ENCODE assay signal across 26 cellular contexts in genomic region chr11:103170865-103171264, GRCh38.
DNase-seq lines count a peak whose midpoint lies in the region; ATAC-seq, FAIRE-seq and TF ChIP-seq lines count a peak whose summit lies in the region.
"Had no signal": no experiment of that assay in that cellular context is flagged by ENCODE, and none has a peak within 500 bp of the region (broad histone marks: within the 10 kb centered on the region; RNA-seq: fewer than 3 reads in every experiment).

No MANE protein-coding gene starts in this region.

- H3K4me1 ChIP-seq in IMR-90 (ENCODE audit: control insufficient read depth, insufficient read depth, low read length) = no peaks in the 10 kb centered on the region
- H3K4me1 ChIP-seq in H1 (replicated peaks in 1 of 4; ENCODE audit: control insufficient read depth in 3 of 4, insufficient read depth in 4 of 4, low read length in 3 of 4) = no peaks in the 10 kb centered on the region
- H3K4me1 ChIP-seq: BE2C, right atrium auricular region, thyroid gland had no signal

- H3K27ac ChIP-seq in IMR-90 (ENCODE audit: insufficient read depth, low read length) (no peak overlapping the region), H1 (ENCODE audit: low read depth, low read length) (no peak overlapping the region)
- H3K27ac ChIP-seq: dorsolateral prefrontal cortex, KMS-11, right atrium auricular region, thyroid gland had no signal

- dilution Hi-C loops in IMR-90 (cut with HindIII; ENCODE audit: low sequenced_read_pairs, unreplicated experiment) = no loop called here

- H4K5ac ChIP-seq in IMR-90 (ENCODE audit: low read depth, low read length) (no peak overlapping the region), H1 (ENCODE audit: insufficient read length, low read depth, low read length) (no peak overlapping the region)

- H3K9me1 ChIP-seq in IMR-90 (ENCODE audit: insufficient read depth, low read length) = no peaks in the 10 kb centered on the region

- H3K79me1 ChIP-seq in IMR-90 (ENCODE audit: low read depth in 1 of 2, low read length in 2 of 2) (no peaks in the 10 kb centered on the region), H1 (ENCODE audit: low read depth, low read length) (no peaks in the 10 kb centered on the region)

- POLR2A ChIA-PET in IMR-90 (lab: Charles Lee; ENCODE audit: unreplicated experiment) (no interaction called here), H1 (lab: Charles Lee; ENCODE audit: partially characterized antibody) (no interaction called here)

- TF ChIP-seq RAD21 in IMR-90 (IDR thresholded peaks at IDR 0.05; ENCODE audit: low read length) (no peak), H1 (IDR thresholded peaks at IDR 0.05 in 1 of 2, conservative IDR thresholded peaks at IDR 0.05 in 1 of 2; ENCODE audit: low read depth in 2 of 2, low read length in 2 of 2) (no peak)

- H2AK5ac ChIP-seq in IMR-90 (ENCODE audit: low read depth, low read length) = no peak overlapping the region
- no peak overlapping the region for H2AK5ac ChIP-seq in H1 (ENCODE audit: low read depth, low read length)

- H3K4ac ChIP-seq in IMR-90 (ENCODE audit: low read depth, low read length) (no peak overlapping the region), H1 (replicated peaks; ENCODE audit: insufficient read length, low read depth, low read length) (no peak overlapping the region)

- CTCF ChIA-PET in IMR-90 (lab: Yijun Ruan, JAX) (no interaction called here), H1 (lab: Charles Lee; ENCODE audit: partially characterized antibody) (no interaction called here)

- intact Hi-C loops in IMR-90 (cut with micrococcal nuclease) (no loop called here), natural killer cell (cut with micrococcal nuclease) (no loop called here)
- intact Hi-C loops in activated T-helper 1 cell treated with anti-CD3 and anti-CD28 coated beads, Interleukin-12 subunit alpha, Interleukin-12 subunit beta, Interleukin-2, Interleukin-4 antibody, amounts not matched to agents 30 ng/mL and 10 ng/mL and 1 ng/mL, durations not matched to agents 14 hours and 24 hours and 36 hours (cut with micrococcal nuclease) = no loop called here

- H3K4me1 Mint-ChIP-seq in natural killer cell = no peaks in the 10 kb centered on the region
- no peaks in the 10 kb centered on the region for H3K4me1 Mint-ChIP-seq in activated T-helper 1 cell treated with anti-CD3 and anti-CD28 coated beads, Interleukin-12 subunit alpha, Interleukin-12 subunit beta, Interleukin-2, Interleukin-4 antibody, amounts not matched to agents 30 ng/mL and 10 ng/mL and 1 ng/mL, durations not matched to agents 14 hours and 24 hours and 36 hours (ENCODE audit: low read depth)
- H3K4me1 Mint-ChIP-seq: H9, memory B cell had no signal

- H4K91ac ChIP-seq in IMR-90 (ENCODE audit: insufficient read depth, low read depth, low read length) = no peak overlapping the region
- no peak overlapping the region for H4K91ac ChIP-seq in H1 (replicated peaks; ENCODE audit: insufficient read length, low read length)

- H3K4me3 ChIP-seq in IMR-90 (ENCODE audit: insufficient read depth, low read depth, low read length) (no peak overlapping the region), H1 (ENCODE audit: extremely low read depth in 1 of 4, insufficient read depth in 2 of 4, low read depth in 3 of 4, low read length in 4 of 4) (no peak overlapping the region)
- H3K4me3 ChIP-seq: dorsolateral prefrontal cortex, right atrium auricular region, thyroid gland had no signal

- H2BK20ac ChIP-seq in IMR-90 (ENCODE audit: low read depth, low read length) (no peak overlapping the region), H1 (ENCODE audit: low read length) (no peak overlapping the region)

- no peak for TF ChIP-seq EP300 in H1 (IDR thresholded peaks at IDR 0.05; ENCODE audit: borderline replicate concordance in 1 of 2, low read depth in 2 of 2, low read length in 2 of 2)

- H3K79me2 ChIP-seq in H1 (ENCODE audit: control insufficient read depth in 1 of 2, insufficient read depth in 2 of 2, low read length in 2 of 2) = no peaks in the 10 kb centered on the region

- H3K18ac ChIP-seq in IMR-90 (ENCODE audit: low read depth, low read length) = no peak overlapping the region
- H3K18ac ChIP-seq in H1 (ENCODE audit: extremely low read depth, low read length) = no peak overlapping the region

- H3K9ac ChIP-seq in IMR-90 (ENCODE audit: low read depth, low read length) = no peak overlapping the region
- no peak overlapping the region for H3K9ac ChIP-seq in H1 (replicated peaks in 1 of 4; ENCODE audit: extremely low read depth in 1 of 4, low read depth in 3 of 4, low read length in 3 of 4)
- H3K9ac ChIP-seq: KMS-11 had no signal

- WGBS in IMR-90 (ENCODE audit: extremely low coverage in 2 of 2, insufficient read length in 1 of 2), 2 experiments = 100% methylated on average over 2 of the region's 4 CpGs; no CpG with 5 or more reads in 1 of the 2 experiments
- 96 to 100% methylated on average over 2 to 4 of the region's 4 CpGs for WGBS in H1 (ENCODE audit: extremely low coverage in 1 of 2, insufficient coverage in 1 of 2, insufficient read length in 1 of 2, insufficient replicate concordance in 2 of 2, low coverage in 1 of 2, low lambda C conversion rate in 2 of 2, missing lambda C conversion rate in 1 of 2), 2 experiments

- no peak overlapping the region for H2BK5ac ChIP-seq in IMR-90 (ENCODE audit: low read depth, low read length, poor library complexity, severe bottlenecking)
- H2BK5ac ChIP-seq in H1 (ENCODE audit: low read depth, low read length) = no peak overlapping the region

- in situ Hi-C loops in IMR-90 (cut with MboI; ENCODE audit: low sequenced_read_pairs) = no loop called here

- H3K36me3 Mint-ChIP-seq in natural killer cell = no peaks in the 10 kb centered on the region
- no peaks in the 10 kb centered on the region for H3K36me3 Mint-ChIP-seq in activated T-helper 1 cell treated with anti-CD3 and anti-CD28 coated beads, Interleukin-12 subunit alpha, Interleukin-12 subunit beta, Interleukin-2, Interleukin-4 antibody, amounts not matched to agents 30 ng/mL and 10 ng/mL and 1 ng/mL, durations not matched to agents 14 hours and 24 hours and 36 hours (ENCODE audit: low read depth)

- FAIRE-seq in H1 (lab: Jason Lieb, UNC) = no peak

- no peak for TF ChIP-seq POLR2A in IMR-90 (IDR thresholded peaks at IDR 0.05; ENCODE audit: low read depth, low read length)
- TF ChIP-seq POLR2A in H1 (IDR thresholded peaks at IDR 0.05; ENCODE audit: control extremely low read depth in 1 of 2, low read depth in 2 of 2, low read length in 2 of 2) = no peak

- no peaks in the 10 kb centered on the region for H3K27me3 Mint-ChIP-seq in natural killer cell (ENCODE audit: low read depth in 2 of 2)
- H3K27me3 Mint-ChIP-seq in activated T-helper 1 cell treated with anti-CD3 and anti-CD28 coated beads, Interleukin-12 subunit alpha, Interleukin-12 subunit beta, Interleukin-2, Interleukin-4 antibody, amounts not matched to agents 30 ng/mL and 10 ng/mL and 1 ng/mL, durations not matched to agents 14 hours and 24 hours and 36 hours (ENCODE audit: insufficient read depth) = no peaks in the 10 kb centered on the region
- H3K27me3 Mint-ChIP-seq: activated T-cell treated with anti-CD3 and anti-CD28 coated beads, Interleukin-2, amount 50 U/mL, for 24 hours; memory B cell; stimulated activated naive CD8-positive, alpha-beta T cell treated with anti-CD3 and anti-CD28 coated beads, Interleukin-15, Interleukin-2, amounts not matched to agents 100 ng/mL and 50 ng/mL, for 24 hours had no signal

- no peaks in the 10 kb centered on the region for H4K20me1 ChIP-seq in IMR-90 (ENCODE audit: insufficient read depth, low read length)
- H4K20me1 ChIP-seq in H1 (replicated peaks in 1 of 2; ENCODE audit: control insufficient read depth in 1 of 2, insufficient read depth in 2 of 2, low read length in 2 of 2) = no peaks in the 10 kb centered on the region

- no peaks in the 10 kb centered on the region for H3K27me3 ChIP-seq in IMR-90 (ENCODE audit: control insufficient read depth, insufficient read depth, low read length)
- H3K27me3 ChIP-seq in H1 (replicated peaks in 1 of 4; ENCODE audit: control insufficient read depth in 3 of 4, extremely low read depth in 1 of 4, insufficient read depth in 3 of 4, low read length in 3 of 4) = no peaks in the 10 kb centered on the region
- H3K27me3 ChIP-seq: BE2C, dorsolateral prefrontal cortex, right atrium auricular region, thyroid gland had no signal

- H2BK15ac ChIP-seq in IMR-90 (ENCODE audit: low read depth, low read length) = no peak overlapping the region
- H2BK15ac ChIP-seq in H1 (ENCODE audit: low read length) = no peak overlapping the region

- BruUV-seq in IMR-90 (replicated peaks; lab: Mats Ljungman, UMichigan) = no TSS peak

- no peak overlapping the region for H2BK120ac ChIP-seq in IMR-90 (ENCODE audit: low read depth, low read length)
- H2BK120ac ChIP-seq in H1 (replicated peaks; ENCODE audit: low read depth, low read length) = no peak overlapping the region

- H3K9me3 ChIP-seq in IMR-90 (ENCODE audit: control insufficient read depth, insufficient read depth, low read length) = no peaks in the 10 kb centered on the region
- no peaks in the 10 kb centered on the region for H3K9me3 ChIP-seq in H1 (ENCODE audit: insufficient read depth in 2 of 2, low read depth in 1 of 2, low read length in 1 of 2)
- H3K9me3 ChIP-seq: BE2C, right atrium auricular region, thyroid gland had no signal

- DNase-seq in EH (ENCODE audit: low read depth) = peak; percentile 30
- peak; percentile 61 for DNase-seq in IMR-90
- no peak for DNase-seq in H1 (ENCODE audit: low read depth in 1 of 2, low spot score in 2 of 2)
- DNase-seq in non-pigmented ciliary epithelial cell (ENCODE audit: low read depth) = peak; percentile 27
- no peak for DNase-seq in natural killer cell
- DNase-seq in activated T-helper 1 cell treated with anti-CD3 and anti-CD28 coated beads, Interleukin-12 subunit alpha, Interleukin-12 subunit beta, Interleukin-2, Interleukin-4 antibody, amounts not matched to agents 30 ng/mL and 10 ng/mL and 1 ng/mL, durations not matched to agents 14 hours and 24 hours and 36 hours (ENCODE audit: low spot score) = no peak
- DNase-seq: activated naive CD4-positive, alpha-beta T cell; activated T-cell treated with anti-CD3 and anti-CD28 coated beads, Interleukin-2, amount 50 U/mL, for 24 hours; amygdala; BE2C; central memory CD4-positive, alpha-beta T cell; DND-41; dorsolateral prefrontal cortex; H9; NCI-H1694 treated with DMSO at 0.1 percent for 48 hours; NCI-H748 treated with DMSO at 0.1 percent for 48 hours; occipital lobe; stimulated activated CD4-positive, alpha-beta T cell treated with anti-CD3 and anti-CD28 coated beads, Interleukin-12 subunit alpha, Interleukin-12 subunit beta, amount 100 ng/mL, for 4 hours; SW 1271; thyroid gland had no signal

- H3K4me2 ChIP-seq in IMR-90 (ENCODE audit: low read depth, low read length) (no peak overlapping the region), H1 (ENCODE audit: insufficient read depth in 1 of 2, low read depth in 2 of 2, low read length in 2 of 2) (no peak overlapping the region)
- H3K4me2 ChIP-seq: KMS-11 had no signal

- H2BK12ac ChIP-seq in H1 (ENCODE audit: low read depth, low read length) = no peak overlapping the region

- no peak overlapping the region for H2AK9ac ChIP-seq in IMR-90 (replicated peaks; ENCODE audit: low read depth, low read length, poor library complexity)

- no peak overlapping the region for H3K27ac Mint-ChIP-seq in natural killer cell
- no peak overlapping the region for H3K27ac Mint-ChIP-seq in activated T-helper 1 cell treated with anti-CD3 and anti-CD28 coated beads, Interleukin-12 subunit alpha, Interleukin-12 subunit beta, Interleukin-2, Interleukin-4 antibody, amounts not matched to agents 30 ng/mL and 10 ng/mL and 1 ng/mL, durations not matched to agents 14 hours and 24 hours and 36 hours
- H3K27ac Mint-ChIP-seq: activated T-cell treated with anti-CD3 and anti-CD28 coated beads, Interleukin-2, amount 50 U/mL, for 24 hours; H9; memory B cell; stimulated activated naive CD8-positive, alpha-beta T cell treated with anti-CD3 and anti-CD28 coated beads, Interleukin-15, Interleukin-2, amounts not matched to agents 100 ng/mL and 50 ng/mL, for 24 hours had no signal

- TF ChIP-seq CTCF in IMR-90 (conservative IDR thresholded peaks at IDR 0.05; ENCODE audit: low read depth, low read length) (no peak), H1 (IDR thresholded peaks at IDR 0.05; ENCODE audit: control extremely low read depth in 1 of 3, insufficient read depth in 1 of 3, low read depth in 1 of 3, low read length in 3 of 3) (no peak), natural killer cell (IDR thresholded peaks at IDR 0.05) (no peak)

- no peak overlapping the region for H3K4me3 Mint-ChIP-seq in natural killer cell
- no peak overlapping the region for H3K4me3 Mint-ChIP-seq in activated T-helper 1 cell treated with anti-CD3 and anti-CD28 coated beads, Interleukin-12 subunit alpha, Interleukin-12 subunit beta, Interleukin-2, Interleukin-4 antibody, amounts not matched to agents 30 ng/mL and 10 ng/mL and 1 ng/mL, durations not matched to agents 14 hours and 24 hours and 36 hours
- H3K4me3 Mint-ChIP-seq: activated T-cell treated with anti-CD3 and anti-CD28 coated beads, Interleukin-2, amount 50 U/mL, for 24 hours; H9; memory B cell; stimulated activated naive CD8-positive, alpha-beta T cell treated with anti-CD3 and anti-CD28 coated beads, Interleukin-15, Interleukin-2, amounts not matched to agents 100 ng/mL and 50 ng/mL, for 24 hours had no signal

- H3K56ac ChIP-seq in IMR-90 (ENCODE audit: extremely low read depth, insufficient read depth, low read length) (no peak overlapping the region), H1 (replicated peaks; ENCODE audit: insufficient read length, low read depth, low read length) (no peak overlapping the region)

- ATAC-seq in IMR-90 (ENCODE audit: low read depth) = peak; percentile 95
- ATAC-seq in natural killer cell = no peak
- no peak for ATAC-seq in HG03354 (IDR thresholded peaks at IDR 0.05; ENCODE audit: poor library complexity, severe bottlenecking, unreplicated experiment)
- ATAC-seq: Right ventricle myocardium inferior had no signal

- H3K36me3 ChIP-seq in IMR-90 (ENCODE audit: control insufficient read depth, insufficient read depth, low read length) = peaks cover 3% of the 10 kb centered on the region; the same call in 1 of the 2 replicates
- H3K36me3 ChIP-seq in H1 (ENCODE audit: control insufficient read depth in 2 of 4, insufficient read depth in 4 of 4, low read length in 3 of 4) = peaks cover 0 to 4% (median 1%) of the 10 kb centered on the region in 4 experiments; a peak in 2 of 8 replicates
- H3K36me3 ChIP-seq: BE2C, right atrium auricular region had no signal

- H3K14ac ChIP-seq in IMR-90 (replicated peaks; ENCODE audit: low read depth, low read length) (no peak overlapping the region), H1 (ENCODE audit: insufficient read length) (no peak overlapping the region)

- H3K9me3 Mint-ChIP-seq in natural killer cell = no peaks in the 10 kb centered on the region
- no peaks in the 10 kb centered on the region for H3K9me3 Mint-ChIP-seq in activated T-helper 1 cell treated with anti-CD3 and anti-CD28 coated beads, Interleukin-12 subunit alpha, Interleukin-12 subunit beta, Interleukin-2, Interleukin-4 antibody, amounts not matched to agents 30 ng/mL and 10 ng/mL and 1 ng/mL, durations not matched to agents 14 hours and 24 hours and 36 hours
- H3K9me3 Mint-ChIP-seq: activated T-cell treated with anti-CD3 and anti-CD28 coated beads, Interleukin-2, amount 50 U/mL, for 24 hours; H9; memory B cell; stimulated activated naive CD8-positive, alpha-beta T cell treated with anti-CD3 and anti-CD28 coated beads, Interleukin-15, Interleukin-2, amounts not matched to agents 100 ng/mL and 50 ng/mL, for 24 hours had no signal

- H3K23me2 ChIP-seq in H1 (ENCODE audit: low read depth, low read length) = no peaks in the 10 kb centered on the region

- H3K23ac ChIP-seq in IMR-90 (ENCODE audit: low read depth, low read length) (no peak overlapping the region), H1 (ENCODE audit: insufficient read length) (no peak overlapping the region)

- no peak overlapping the region for H2AFZ ChIP-seq in IMR-90 (replicated peaks; ENCODE audit: low read length, poor library complexity)
- no peak overlapping the region for H2AFZ ChIP-seq in H1 (ENCODE audit: low read length)

- H4K8ac ChIP-seq in IMR-90 (ENCODE audit: low read depth in 2 of 2, low read length in 2 of 2) (no peak overlapping the region), H1 (ENCODE audit: extremely low read depth, insufficient read depth, low read length) (no peak overlapping the region)

Comparison
In these comparisons a context has a peak if more than half of its experiments do, and no peak if none do; other contexts are left out.
1. DNase-seq: peak in EH (single experiment), IMR-90 (single experiment) and non-pigmented ciliary epithelial cell (single experiment); none in H1 (0 of 2), natural killer cell (single experiment) and activated T-helper 1 cell treated with anti-CD3 and anti-CD28 coated beads, Interleukin-12 subunit alpha, Interleukin-12 subunit beta, Interleukin-2, Interleukin-4 antibody, amounts not matched to agents 30 ng/mL and 10 ng/mL and 1 ng/mL, durations not matched to agents 14 hours and 24 hours and 36 hours (single experiment).